In the genomic region with DNA sequence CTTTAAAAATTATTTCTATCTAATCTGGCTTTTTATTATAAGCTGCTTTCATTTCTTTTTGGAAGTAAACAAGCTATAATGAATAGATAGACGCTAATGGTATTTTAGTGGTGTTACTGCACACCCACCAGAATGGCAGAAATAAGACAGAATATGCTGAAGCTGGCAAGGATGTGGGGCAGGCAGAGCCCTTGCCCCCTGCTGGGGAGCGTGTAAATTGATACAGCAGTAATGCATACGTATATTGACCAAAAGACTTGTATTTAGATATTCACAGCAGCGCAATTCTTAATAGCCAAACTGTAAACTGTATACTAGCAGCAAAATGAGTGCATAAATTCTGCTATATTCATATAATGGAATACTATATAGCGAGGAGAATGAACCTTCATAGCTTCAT, we compare ENCODE assay signal across 13 cellular contexts. TPM values are rescaled to one million over a fixed set of nuclear protein-coding genes. Genes with fewer than 3 reads are reported as not detected.
DNase-seq lines count a peak whose midpoint lies in the region; ATAC-seq and TF ChIP-seq lines count a peak whose summit lies in the region.
"Had no signal": no experiment of that assay in that cellular context is flagged by ENCODE, and none has a peak within 500 bp of the region (broad histone marks: within the 10 kb centered on the region; RNA-seq: fewer than 3 reads in every experiment).

No MANE protein-coding gene starts in this region.

- no peak overlapping the region for H3K27ac ChIP-seq in CD8-positive, alpha-beta memory T cell (ENCODE audit: low read depth, low read length)
- no peak overlapping the region for H3K27ac ChIP-seq in aorta (ENCODE audit: low read depth in 1 of 2, low read length in 2 of 2)

- no peaks in the 10 kb centered on the region for H3K4me1 ChIP-seq in CD8-positive, alpha-beta memory T cell (ENCODE audit: insufficient read depth, low read length)
- no peaks in the 10 kb centered on the region for H3K4me1 ChIP-seq in aorta (ENCODE audit: control insufficient read depth in 1 of 2, insufficient read depth in 2 of 2, low read length in 2 of 2)

- POLR2A ChIA-PET in AG04449 (lab: Yijun Ruan, JAX) = no interaction called here
- POLR2A ChIA-PET in CD8-positive, alpha-beta memory T cell (lab: Charles Lee) = no interaction called here

- no peak for ATAC-seq in aorta (ENCODE audit: low FRiP score)
- no peak for ATAC-seq in activated CD4-positive, CD25-positive, alpha-beta regulatory T cell treated with anti-CD3 and anti-CD28 coated beads, Interleukin-2, amount 50 U/mL, for 24 hours
- no peak for ATAC-seq in HG02763 (IDR thresholded peaks at IDR 0.05; ENCODE audit: unreplicated experiment)
- ATAC-seq: mucosa of descending colon; stimulated activated memory B cell treated with anti-CD40 and anti-IgM and Interleukin-4, amounts not matched to agents 10 μg/mL and 1 μg/mL and 100 μg/mL, for 72 hours had no signal

- intact Hi-C loops in aorta (cut with DNase I) (no loop called here), posterior vena cava (cut with DNase I) (no loop called here)

- H3K9me3 ChIP-seq in CD8-positive, alpha-beta memory T cell (ENCODE audit: low read length) = no peaks in the 10 kb centered on the region
- no peaks in the 10 kb centered on the region for H3K9me3 ChIP-seq in aorta (ENCODE audit: control insufficient read depth, low read length)
- H3K9me3 ChIP-seq: mucosa of descending colon had no signal

- H3K4me3 ChIP-seq in AG04449 (ENCODE audit: low read depth, low read length) (no peak overlapping the region), fibroblast of mammary gland (ENCODE audit: control insufficient read depth, low read depth, low read length) (no peak overlapping the region), aorta (ENCODE audit: low read length in 2 of 2) (no peak overlapping the region)
- no peak overlapping the region for H3K4me3 ChIP-seq in CD8-positive, alpha-beta memory T cell (ENCODE audit: low read length)
- H3K4me3 ChIP-seq: mucosa of descending colon had no signal

- no peaks in the 10 kb centered on the region for H3K9me3 Mint-ChIP-seq in CD8-positive, alpha-beta memory T cell
- H3K9me3 Mint-ChIP-seq: brain; stimulated activated memory B cell treated with anti-CD40 and anti-IgM and Interleukin-4, amounts not matched to agents 10 μg/mL and 1 μg/mL and 100 μg/mL, for 72 hours had no signal

- no peak for DNase-seq in AG04449 (ENCODE audit: low read depth, low spot score)
- peak in 2 of 5 donors; percentile 13 to 17 for DNase-seq in CD8-positive, alpha-beta memory T cell
- DNase-seq in RKO (ENCODE audit: low spot score) = peak; percentile 16
- DNase-seq in fibroblast of mammary gland (ENCODE audit: low read depth) = peak; percentile 9
- DNase-seq in aorta = no peak
- DNase-seq in posterior vena cava (ENCODE audit: low spot score) = no peak
- DNase-seq: head of caudate nucleus; mucosa of descending colon; stimulated activated CD4-positive, alpha-beta T cell treated with anti-CD3 and anti-CD28 coated beads, Interleukin-12 subunit alpha, Interleukin-12 subunit beta, amount 100 ng/mL, for 4 hours had no signal

- H3K36me3 Mint-ChIP-seq in CD8-positive, alpha-beta memory T cell = peaks cover 16 to 88% (median 35%) of the 10 kb centered on the region in 3 donors

- H3K4me1 Mint-ChIP-seq in CD8-positive, alpha-beta memory T cell = peaks cover 4 to 26% (median 7%) of the 10 kb centered on the region in 3 donors

- H3K27me3 ChIP-seq in CD8-positive, alpha-beta memory T cell (ENCODE audit: insufficient read depth, low read length, poor library complexity, severe bottlenecking) = no peaks in the 10 kb centered on the region
- H3K27me3 ChIP-seq in aorta (ENCODE audit: control insufficient read depth in 1 of 2, insufficient read depth in 2 of 2, low read length in 1 of 2) = no peaks in the 10 kb centered on the region

- peak overlapping the region in 6 of 8 donors; percentile 1 to 86 (median 38) for H3K27ac Mint-ChIP-seq in CD8-positive, alpha-beta memory T cell
- H3K27ac Mint-ChIP-seq: stimulated activated memory B cell treated with anti-CD40 and anti-IgM and Interleukin-4, amounts not matched to agents 10 μg/mL and 1 μg/mL and 100 μg/mL, for 72 hours had no signal

- CTCF ChIA-PET in AG04449 (lab: Yijun Ruan, JAX) = interaction anchor here (2.9 to 11.2 kb wide), 3 partner anchors 10 to 382 kb away, joined by 13 to 92 read pairs (median 25); no protein-coding TSS in a partner anchor
- CTCF ChIA-PET in CD8-positive, alpha-beta memory T cell (lab: Charles Lee) = interaction anchor here (0.5 to 1.3 kb wide), 6 partner anchors 9 to 381 kb away, joined by 3 to 4 read pairs (median 4); no protein-coding TSS in a partner anchor

- TF ChIP-seq CTCF in AG04449 (IDR thresholded peaks at IDR 0.05; ENCODE audit: insufficient read depth, low read length, missing control alignments) (peak; percentile 13), fibroblast of mammary gland (conservative IDR thresholded peaks at IDR 0.05; ENCODE audit: control insufficient read depth, insufficient read depth, low read depth, low read length) (peak; percentile 30)

- H3K36me3 ChIP-seq in CD8-positive, alpha-beta memory T cell (ENCODE audit: insufficient read depth, low read length) = peaks cover 36% of the 10 kb centered on the region
- peaks cover 0 to 4% of the 10 kb centered on the region in 2 donors for H3K36me3 ChIP-seq in aorta (ENCODE audit: control insufficient read depth in 1 of 2, insufficient read depth in 2 of 2, low read length in 1 of 2)

- H3K27me3 Mint-ChIP-seq in CD8-positive, alpha-beta memory T cell = no peaks in the 10 kb centered on the region
- H3K27me3 Mint-ChIP-seq: stimulated activated memory B cell treated with anti-CD40 and anti-IgM and Interleukin-4, amounts not matched to agents 10 μg/mL and 1 μg/mL and 100 μg/mL, for 72 hours had no signal

- WGBS in aorta, 2 donors = 78 to 91% methylated on average over 5 of the region's 5 CpGs

- H3K4me3 Mint-ChIP-seq in CD8-positive, alpha-beta memory T cell = no peak overlapping the region
- H3K4me3 Mint-ChIP-seq: brain; stimulated activated memory B cell treated with anti-CD40 and anti-IgM and Interleukin-4, amounts not matched to agents 10 μg/mL and 1 μg/mL and 100 μg/mL, for 72 hours had no signal

RNA-seq across cellular contexts. Expression of a gene that starts 35.3 kb away (rescaled TPM):
- 10 to 100 TPM; 16.0 to 16.6 TPM for total RNA-seq in CD8-positive, alpha-beta memory T cell
- 11.2 TPM for polyA plus RNA-seq in CD8-positive, alpha-beta memory T cell
- 10 to 100 TPM; 23.7 to 25.9 TPM for total RNA-seq in aorta
- 10 to 100 TPM in 1 of 2 donors, 1 to 10 TPM in 1; 7.4 to 12.2 TPM for polyA plus RNA-seq in aorta
- total RNA-seq in posterior vena cava = 10 to 100 TPM; 24.1 to 30.4 TPM

RNA-seq across cellular contexts. Expression of a gene that starts 49.3 kb away (rescaled TPM):
- 100 to 1,000 TPM in 1 of 2 experiments, 10 to 100 TPM in 1; 94.8 to 103 TPM for total RNA-seq in CD8-positive, alpha-beta memory T cell
- polyA plus RNA-seq in CD8-positive, alpha-beta memory T cell = 83.2 TPM
- total RNA-seq in aorta = 10 to 100 TPM; 78.6 to 87.6 TPM
- 100 to 1,000 TPM in 1 of 2 donors, 10 to 100 TPM in 1; 92.9 to 211 TPM for polyA plus RNA-seq in aorta
- 10 to 100 TPM; 91.3 to 91.4 TPM for total RNA-seq in posterior vena cava

RNA-seq across cellular contexts. Expression of a gene that starts 54.6 kb away (rescaled TPM):
- 100 to 1,000 TPM in 1 of 2 experiments, 10 to 100 TPM in 1; 96.6 to 102 TPM for total RNA-seq in CD8-positive, alpha-beta memory T cell
- polyA plus RNA-seq in CD8-positive, alpha-beta memory T cell = 19.5 TPM
- total RNA-seq in aorta = 1 to 10 TPM; 3.9 to 4.7 TPM
- 1 to 10 TPM in 1 of 2 donors, under 1 TPM in 1; 0.64 to 1.0 TPM for polyA plus RNA-seq in aorta
- total RNA-seq in posterior vena cava = 1 to 10 TPM; 2.0 to 6.5 TPM

Comparison
In these comparisons a context has a peak if more than half of its experiments do, and no peak if none do; other contexts are left out.
1. DNase-seq: peak in RKO (single experiment) and fibroblast of mammary gland (single experiment); none in AG04449 (single experiment), aorta (0 of 2) and posterior vena cava (single experiment).
2. RNA of a gene that starts 54.6 kb away (total RNA-seq): 96.6 to 102 TPM in CD8-positive, alpha-beta memory T cell; 2.0 to 6.5 TPM in posterior vena cava and 3.9 to 4.7 TPM in aorta; every median in the first group is over 10 times any median in the second.